In genomic region chr22:36221799-36222751, GRCh38 we compare ENCODE assay signal across 8 cellular contexts. TPM values are rescaled to one million over a fixed set of nuclear protein-coding genes. Genes with fewer than 3 reads are reported as not detected.
DNase-seq lines count a peak whose midpoint lies in the region; ATAC-seq and TF ChIP-seq lines count a peak whose summit lies in the region.

No MANE protein-coding gene starts in this region.

- H3K27me3 Mint-ChIP-seq in progenitor cell of endocrine pancreas, result no peaks in the 10 kb centered on the region

- peaks cover 11% of the 10 kb centered on the region for H3K4me1 Mint-ChIP-seq in progenitor cell of endocrine pancreas (ENCODE audit: low read depth)

- no peaks in the 10 kb centered on the region for H3K36me3 Mint-ChIP-seq in progenitor cell of endocrine pancreas (ENCODE audit: insufficient read depth)

- intact Hi-C loops in Right ventricle myocardium superior (cut with DNase I), result no loop called here
- intact Hi-C loops in cardiac septum (cut with DNase I), result no loop called here

- H3K4me1 ChIP-seq in foreskin keratinocyte, result no peaks in the 10 kb centered on the region

- H3K9me3 Mint-ChIP-seq in progenitor cell of endocrine pancreas (ENCODE audit: low read depth), result no peaks in the 10 kb centered on the region

- no peak overlapping the region for H3K27ac Mint-ChIP-seq in progenitor cell of endocrine pancreas

- no peak overlapping the region for H3K27ac ChIP-seq in foreskin keratinocyte

- H3K27me3 ChIP-seq in foreskin keratinocyte, result peaks cover 36% of the 10 kb centered on the region

- peak; percentile 77 for TF ChIP-seq CTCF in foreskin keratinocyte (conservative IDR thresholded peaks at IDR 0.05)
- peak; percentile 69 for TF ChIP-seq CTCF in progenitor cell of endocrine pancreas (IDR thresholded peaks at IDR 0.05; ENCODE audit: unreplicated experiment)

- peak; percentile 65 for ATAC-seq in Right ventricle myocardium superior (ENCODE audit: poor library complexity)
- peak; percentile 44 for ATAC-seq in foreskin keratinocyte
- ATAC-seq in HG02852 (IDR thresholded peaks at IDR 0.05; ENCODE audit: unreplicated experiment), result no peak

- no peak overlapping the region for H3K4me3 Mint-ChIP-seq in progenitor cell of endocrine pancreas (ENCODE audit: low read depth)

- DNase-seq in Right ventricle myocardium superior, result peak; percentile 62
- no peak for DNase-seq in cardiac septum (ENCODE audit: low spot score)
- DNase-seq in NCI-H69 (lab: John Stamatoyannopoulos, UW), result peak; percentile 76
- peak; percentile 30 for DNase-seq in activated T-helper 1 cell treated with Interleukin-2 at 50 U/mL for 16 hours (ENCODE audit: low read depth)
- peak in 1 of 2 donors; percentile 19 for DNase-seq in foreskin keratinocyte
- peak; percentile 52 for DNase-seq in progenitor cell of endocrine pancreas (ENCODE audit: low spot score, unreplicated experiment)
- no peak for DNase-seq in dedifferentiated amniotic fluid mesenchymal stem cell (ENCODE audit: extremely low spot score)

RNA-seq across cellular contexts. Expression of gene APOL2, which starts 17.3 kb away (rescaled TPM):
- total RNA-seq in Right ventricle myocardium superior, result 58.6 TPM
- 47.9 TPM for total RNA-seq in cardiac septum
- total RNA-seq in foreskin keratinocyte, result 14.7 TPM in 2 replicates
- polyA plus RNA-seq in foreskin keratinocyte, result 10.0 and 10.6 TPM in 2 replicates
- total RNA-seq in progenitor cell of endocrine pancreas, result 18.8 and 19.3 TPM in 2 replicates

RNA-seq across cellular contexts. Expression of gene APOL4, which starts 20.5 kb away (rescaled TPM):
- total RNA-seq in Right ventricle myocardium superior (5.0 TPM), cardiac septum (6.1 TPM), foreskin keratinocyte (not detected in 2 replicates), progenitor cell of endocrine pancreas (not detected in 2 replicates)
- polyA plus RNA-seq in foreskin keratinocyte, result not detected in 2 replicates

RNA-seq across cellular contexts. Expression of gene APOL1, which starts 30.9 kb away (rescaled TPM):
- total RNA-seq in Right ventricle myocardium superior (16.8 TPM), cardiac septum (25.6 TPM), foreskin keratinocyte (1.3 and 1.8 TPM in 2 replicates), progenitor cell of endocrine pancreas (0.12 TPM in 1 of 2 replicates, not detected in the other)
- polyA plus RNA-seq in foreskin keratinocyte, result 1.2 and 2.2 TPM in 2 replicates

Comparison
In these comparisons a context has a peak if more than half of its experiments do, and no peak if none do; other contexts are left out.
1. DNase-seq: peak in Right ventricle myocardium superior (single experiment), NCI-H69 (single experiment), activated T-helper 1 cell treated with Interleukin-2 at 50 U/mL for 16 hours (single experiment) and progenitor cell of endocrine pancreas (single experiment); none in cardiac septum (single experiment) and dedifferentiated amniotic fluid mesenchymal stem cell (single experiment).